29 cellular contexts compared by ENCODE assay signal in the genomic region with DNA sequence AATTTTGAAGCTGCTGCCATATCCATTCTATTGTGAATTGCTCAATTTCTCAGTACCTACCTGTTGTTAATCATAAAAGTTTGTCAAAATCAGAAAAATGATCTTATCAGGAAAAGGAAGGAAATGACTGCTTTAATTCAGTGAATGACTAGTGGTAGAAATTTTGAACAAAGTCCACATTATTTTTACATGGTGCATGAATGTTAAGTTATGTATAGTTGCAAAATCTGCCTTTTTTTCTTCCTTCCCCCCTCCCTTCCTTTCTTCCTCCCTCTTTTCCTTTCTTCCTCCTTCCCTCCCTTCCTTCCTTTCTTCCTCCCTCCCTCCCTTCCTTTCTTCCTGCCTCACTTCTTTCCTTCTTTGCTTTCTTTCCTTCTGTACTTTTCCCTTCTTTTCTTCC.
"Had no signal": no experiment of that assay in that cellular context is flagged by ENCODE, and none has a peak within 500 bp of the region (broad histone marks: within the 10 kb centered on the region; RNA-seq: fewer than 3 reads in every experiment).

No MANE protein-coding gene starts in this region.

- H3K27ac ChIP-seq: stomach, suprapubic skin, testis, thoracic aorta, thyroid gland, tibial artery, tibial nerve, transverse colon, upper lobe of left lung, upper lobe of right lung, uterus, vagina had no signal

- DNase-seq: stimulated activated CD4-positive, alpha-beta T cell treated with anti-CD3 and anti-CD28 coated beads, Interleukin-2, amount 100 ng/mL, for 48 hours; stimulated activated CD4-positive, alpha-beta T cell treated with anti-CD3 and anti-CD28 coated beads, Interleukin-4, amount 100 ng/mL, for 1 hour; stimulated activated CD4-positive, alpha-beta T cell treated with anti-CD3 and anti-CD28 coated beads, Interleukin-4, amount 100 ng/mL, for 24 hours; stimulated activated CD4-positive, alpha-beta T cell treated with anti-CD3 and anti-CD28 coated beads, Interleukin-4, amount 100 ng/mL, for 4 hours; stimulated activated CD8-positive, alpha-beta memory T cell treated with anti-CD3 and anti-CD28 coated beads, Interleukin-4, amount 100 ng/mL, for 48 hours; stimulated activated naive B cell treated with anti-CD40 and anti-IgM and Interleukin-4, amounts not matched to agents 10 μg/mL and 1 μg/mL and 100 μg/mL, for 72 hours; stimulated activated naive CD4-positive, alpha-beta T cell; stimulated activated naive CD4-positive, alpha-beta T cell treated with Interleukin-2 at 50 U/mL for 16 hours; stimulated activated naive CD8-positive, alpha-beta T cell treated with anti-CD3 and anti-CD28 coated beads, Interleukin-15, amount 100 ng/mL, for 72 hours; stimulated activated naive CD8-positive, alpha-beta T cell treated with anti-CD3 and anti-CD28 coated beads, Interleukin-15, Interleukin-2, amounts not matched to agents 100 U/mL and 50 U/mL, for 24 hours; stomach; substantia nigra; testis; thyroid gland; tibial artery; transverse colon; trophoblast cell; upper lobe of left lung; upper lobe of right lung; uterus had no signal

- H3K4me3 ChIP-seq: stomach, suprapubic skin, testis, thoracic aorta, thyroid gland, tibial artery, tibial nerve, transverse colon, upper lobe of left lung, upper lobe of right lung, uterus, vagina had no signal

- H3K27me3 Mint-ChIP-seq: stimulated activated naive CD8-positive, alpha-beta T cell treated with anti-CD3 and anti-CD28 coated beads, Interleukin-15, amount 100 ng/mL, for 72 hours; type B pancreatic cell had no signal

- H3K4me1 ChIP-seq: stomach, suprapubic skin, testis, thyroid gland, tibial artery, tibial nerve, transverse colon, upper lobe of left lung, upper lobe of right lung, uterus, vagina had no signal

- FAIRE-seq: urothelium cell line had no signal

- H3K27ac Mint-ChIP-seq: stimulated activated effector memory CD8-positive, alpha-beta T cell treated with anti-CD3 and anti-CD28 coated beads, Interleukin-12 subunit alpha, Interleukin-12 subunit beta, amount 100 ng/mL, for 72 hours; stimulated activated memory B cell treated with anti-CD40 and anti-IgM and Interleukin-4, amounts not matched to agents 10 μg/mL and 1 μg/mL and 100 μg/mL, for 72 hours; stimulated activated naive B cell treated with anti-CD40 and anti-IgM and Interleukin-4, amounts not matched to agents 10 μg/mL and 1 μg/mL and 100 μg/mL, for 72 hours; stimulated activated naive CD8-positive, alpha-beta T cell treated with anti-CD3 and anti-CD28 coated beads, Interleukin-15, amount 100 ng/mL, for 72 hours; stimulated activated naive CD8-positive, alpha-beta T cell treated with anti-CD3 and anti-CD28 coated beads, Interleukin-15, Interleukin-2, amounts not matched to agents 100 ng/mL and 50 ng/mL, for 24 hours; type B pancreatic cell had no signal

- H3K36me3 ChIP-seq: stomach, suprapubic skin, thoracic aorta, thyroid gland, tibial artery, tibial nerve, transverse colon, upper lobe of left lung, upper lobe of right lung, uterus, vagina had no signal

- H3K27me3 ChIP-seq: stomach, suprapubic skin, testis, thyroid gland, tibial artery, tibial nerve, transverse colon, upper lobe of left lung, upper lobe of right lung, uterus, vagina had no signal

- H3K9me3 Mint-ChIP-seq: stimulated activated effector memory CD8-positive, alpha-beta T cell treated with anti-CD3 and anti-CD28 coated beads, Interleukin-12 subunit alpha, Interleukin-12 subunit beta, amount 100 ng/mL, for 72 hours; stimulated activated memory B cell treated with anti-CD40 and anti-IgM and Interleukin-4, amounts not matched to agents 10 μg/mL and 1 μg/mL and 100 μg/mL, for 72 hours; stimulated activated naive B cell treated with anti-CD40 and anti-IgM and Interleukin-4, amounts not matched to agents 10 μg/mL and 1 μg/mL and 100 μg/mL, for 72 hours; stimulated activated naive CD8-positive, alpha-beta T cell treated with anti-CD3 and anti-CD28 coated beads, Interleukin-15, Interleukin-2, amounts not matched to agents 100 ng/mL and 50 ng/mL, for 24 hours; type B pancreatic cell had no signal

- H3K4me1 Mint-ChIP-seq: stimulated activated effector memory CD8-positive, alpha-beta T cell treated with anti-CD3 and anti-CD28 coated beads, Interleukin-12 subunit alpha, Interleukin-12 subunit beta, amount 100 ng/mL, for 72 hours; stimulated activated memory B cell treated with anti-CD40 and anti-IgM and Interleukin-4, amounts not matched to agents 10 μg/mL and 1 μg/mL and 100 μg/mL, for 72 hours; stimulated activated naive B cell treated with anti-CD40 and anti-IgM and Interleukin-4, amounts not matched to agents 10 μg/mL and 1 μg/mL and 100 μg/mL, for 72 hours; stimulated activated naive CD8-positive, alpha-beta T cell treated with anti-CD3 and anti-CD28 coated beads, Interleukin-15, amount 100 ng/mL, for 72 hours had no signal

- ATAC-seq: stimulated activated effector memory CD8-positive, alpha-beta T cell treated with anti-CD3 and anti-CD28 coated beads, Interleukin-12 subunit alpha, Interleukin-12 subunit beta, amount 100 ng/mL, for 72 hours; stimulated activated memory B cell treated with anti-CD40 and anti-IgM and Interleukin-4, amounts not matched to agents 10 μg/mL and 1 μg/mL and 100 μg/mL, for 72 hours; stimulated activated naive B cell treated with anti-CD40 and anti-IgM and Interleukin-4, amounts not matched to agents 10 μg/mL and 1 μg/mL and 100 μg/mL, for 72 hours; stimulated activated naive CD8-positive, alpha-beta T cell treated with anti-CD3 and anti-CD28 coated beads, Interleukin-15, amount 100 ng/mL, for 72 hours; stimulated activated naive CD8-positive, alpha-beta T cell treated with anti-CD3 and anti-CD28 coated beads, Interleukin-15, Interleukin-2, amounts not matched to agents 100 U/mL and 50 U/mL, for 24 hours; upper lobe of right lung had no signal

- H3K9me3 ChIP-seq: stomach, suprapubic skin, testis, thoracic aorta, thyroid gland, tibial artery, tibial nerve, transverse colon, upper lobe of left lung, upper lobe of right lung, uterus, vagina had no signal

- H3K36me3 Mint-ChIP-seq: stimulated activated effector memory CD8-positive, alpha-beta T cell treated with anti-CD3 and anti-CD28 coated beads, Interleukin-12 subunit alpha, Interleukin-12 subunit beta, amount 100 ng/mL, for 72 hours; stimulated activated memory B cell treated with anti-CD40 and anti-IgM and Interleukin-4, amounts not matched to agents 10 μg/mL and 1 μg/mL and 100 μg/mL, for 72 hours; stimulated activated naive B cell treated with anti-CD40 and anti-IgM and Interleukin-4, amounts not matched to agents 10 μg/mL and 1 μg/mL and 100 μg/mL, for 72 hours; type B pancreatic cell had no signal

- H3K4me3 Mint-ChIP-seq: stimulated activated effector memory CD8-positive, alpha-beta T cell treated with anti-CD3 and anti-CD28 coated beads, Interleukin-12 subunit alpha, Interleukin-12 subunit beta, amount 100 ng/mL, for 72 hours; stimulated activated memory B cell treated with anti-CD40 and anti-IgM and Interleukin-4, amounts not matched to agents 10 μg/mL and 1 μg/mL and 100 μg/mL, for 72 hours; stimulated activated naive B cell treated with anti-CD40 and anti-IgM and Interleukin-4, amounts not matched to agents 10 μg/mL and 1 μg/mL and 100 μg/mL, for 72 hours; stimulated activated naive CD8-positive, alpha-beta T cell treated with anti-CD3 and anti-CD28 coated beads, Interleukin-15, amount 100 ng/mL, for 72 hours; stimulated activated naive CD8-positive, alpha-beta T cell treated with anti-CD3 and anti-CD28 coated beads, Interleukin-15, Interleukin-2, amounts not matched to agents 100 ng/mL and 50 ng/mL, for 24 hours; type B pancreatic cell had no signal
